Comparison of ENCODE assay signal across 8 cellular contexts in the genomic region with DNA sequence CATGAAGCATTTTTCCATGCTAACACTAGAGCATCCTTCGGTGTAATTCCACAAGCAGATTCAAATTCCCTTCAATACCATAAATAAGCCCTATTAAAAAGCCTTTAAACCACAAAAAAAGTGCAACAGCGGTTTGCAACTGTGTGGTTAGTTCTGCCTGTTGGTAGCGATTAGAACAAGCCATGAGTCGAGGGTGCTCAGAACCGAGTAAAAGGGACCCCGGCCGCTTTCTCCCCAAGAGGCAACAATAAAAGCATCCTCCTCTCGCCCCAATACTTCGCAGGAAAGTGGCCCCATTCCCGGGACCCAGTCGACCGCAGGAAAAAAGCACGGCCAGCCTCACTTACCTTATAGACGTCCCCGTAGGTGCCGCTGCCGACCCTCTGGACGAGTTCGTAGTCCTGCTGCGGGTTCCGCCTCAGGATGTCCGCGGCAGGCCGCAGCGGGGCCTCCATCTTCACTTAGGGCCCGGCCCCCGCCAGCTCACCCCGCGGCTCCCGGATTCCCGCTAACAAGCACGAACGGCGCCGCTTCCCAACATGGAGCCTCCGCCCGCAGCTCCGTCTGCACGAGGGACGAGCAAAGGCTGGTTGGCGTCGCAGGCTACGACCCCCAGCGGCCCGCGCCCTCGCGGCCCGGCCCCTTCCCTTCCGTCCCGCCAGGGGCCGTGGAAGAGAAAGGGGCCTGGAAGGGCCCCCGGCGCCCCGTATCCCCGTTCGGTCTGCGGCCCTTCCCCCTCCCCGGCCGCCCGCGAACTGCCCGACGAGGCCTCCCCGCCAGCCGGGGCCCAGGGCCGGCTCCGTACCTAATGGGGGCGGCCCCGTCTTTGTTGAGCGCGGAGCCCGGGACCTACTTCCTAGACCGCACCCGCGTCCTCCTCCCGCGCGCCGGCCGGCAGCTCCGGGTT. TPM values are rescaled to one million over a fixed set of nuclear protein-coding genes. Genes with fewer than 3 reads are reported as not detected.
A peak's percentile ranks its signal among the peaks of the same experiment; 100 is the strongest.
DNase-seq lines count a peak whose midpoint lies in the region; ATAC-seq lines count a peak whose summit lies in the region.

No MANE protein-coding gene starts in this region.

- H3K36me3 ChIP-seq in HUES6 (ENCODE audit: control insufficient read depth, insufficient read depth, low read length): no peaks in the 10 kb centered on the region

- peak overlapping the region; percentile 87 for H3K4me3 ChIP-seq in HUES6 (ENCODE audit: low read depth, low read length)

- H3K4me3 Mint-ChIP-seq in T-helper 17 cell: peak overlapping the region; percentile 92
- peak overlapping the region; percentile 84 for H3K4me3 Mint-ChIP-seq in central memory CD8-positive, alpha-beta T cell

- no peaks in the 10 kb centered on the region for H3K36me3 Mint-ChIP-seq in T-helper 17 cell (ENCODE audit: low read depth)
- H3K36me3 Mint-ChIP-seq in central memory CD8-positive, alpha-beta T cell (ENCODE audit: insufficient read depth): peaks cover 6% of the 10 kb centered on the region

- H3K9me3 Mint-ChIP-seq in central memory CD8-positive, alpha-beta T cell: no peaks in the 10 kb centered on the region

- peaks cover 38% of the 10 kb centered on the region for H3K4me1 Mint-ChIP-seq in T-helper 17 cell
- H3K4me1 Mint-ChIP-seq in central memory CD8-positive, alpha-beta T cell: peaks cover 36% of the 10 kb centered on the region

- no peaks in the 10 kb centered on the region for H3K27me3 ChIP-seq in HUES6 (ENCODE audit: control insufficient read depth, insufficient read depth, low read length)

- peak overlapping the region; percentile 96 for H3K9ac ChIP-seq in HUES6 (ENCODE audit: low read length)

- ATAC-seq in GM21526 (IDR thresholded peaks at IDR 0.05; ENCODE audit: low FRiP score, unreplicated experiment) (peak; percentile 39), T-helper 17 cell (peak; percentile 2)
- peak; percentile 7 for ATAC-seq in central memory CD8-positive, alpha-beta T cell (replicated peaks; ENCODE audit: extremely low read depth, poor library complexity, severe bottlenecking)

- H3K4me1 ChIP-seq in HUES6 (ENCODE audit: control insufficient read depth, insufficient read depth, low read length): peaks cover 14% of the 10 kb centered on the region

- DNase-seq in GF-D8 (lab: John Stamatoyannopoulos, UW) (peak; percentile 29), T-helper 17 cell (peak in 2 of 3 donors; percentile 5 to 18), kidney tubule cell (ENCODE audit: low spot score) (peak; percentile 46), HPDE6-E6E7 (ENCODE audit: extremely low spot score) (no peak)
- DNase-seq in central memory CD8-positive, alpha-beta T cell (ENCODE audit: low spot score in 2 of 2): peak; percentile 14 to 22
- DNase-seq in stimulated activated CD4-positive, alpha-beta T cell treated with anti-CD3 and anti-CD28 coated beads, Interleukin-2, amount 100 ng/mL, for 4 hours (ENCODE audit: low read depth): peak; percentile 3

- peak overlapping the region; percentile 86 for H3K27ac Mint-ChIP-seq in T-helper 17 cell
- peak overlapping the region; percentile 92 for H3K27ac Mint-ChIP-seq in central memory CD8-positive, alpha-beta T cell (ENCODE audit: low read depth)

- peaks cover 5% of the 10 kb centered on the region for H3K9me3 ChIP-seq in HUES6 (ENCODE audit: control insufficient read depth, insufficient read depth, low read depth, low read length)
- H3K9me3 ChIP-seq in T-helper 17 cell (ENCODE audit: control insufficient read depth, low read length, poor library complexity, severe bottlenecking): no peaks in the 10 kb centered on the region

- no peaks in the 10 kb centered on the region for H3K27me3 Mint-ChIP-seq in T-helper 17 cell
- no peaks in the 10 kb centered on the region for H3K27me3 Mint-ChIP-seq in central memory CD8-positive, alpha-beta T cell

- H3K27ac ChIP-seq in HUES6 (ENCODE audit: low read depth, low read length): peak overlapping the region; percentile 96

RNA-seq across cellular contexts. Expression of a gene that starts 0.5 kb away (rescaled TPM):
- 10 to 100 TPM; 36.3 to 39.9 TPM for total RNA-seq in T-helper 17 cell

RNA-seq across cellular contexts. Expression of a gene that starts 28.1 kb away (rescaled TPM):
- total RNA-seq in T-helper 17 cell: 1 to 10 TPM; 1.6 to 5.2 TPM
